ENCODE assay signal across 21 cellular contexts in the genomic region with DNA sequence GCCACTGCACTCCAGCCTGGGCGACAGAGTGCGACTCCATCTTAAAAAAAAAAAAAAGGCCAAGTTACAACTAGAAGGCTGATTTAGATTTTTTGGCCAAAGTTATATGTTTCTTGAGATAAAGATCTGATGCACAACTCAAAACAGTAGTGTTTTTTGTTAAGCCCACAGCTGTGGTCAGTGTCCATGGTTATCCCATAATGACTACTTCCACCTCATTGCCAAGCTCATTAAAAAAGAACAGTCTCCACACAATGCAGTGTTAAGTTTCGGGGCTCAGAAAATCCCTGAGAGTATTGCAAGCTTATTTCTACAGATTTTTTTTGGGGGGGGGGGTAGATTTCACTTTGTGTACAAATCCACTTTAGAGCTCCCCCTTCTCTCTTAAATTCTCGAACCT.
"Had no signal": no experiment of that assay in that cellular context is flagged by ENCODE, and none has a peak within 500 bp of the region (broad histone marks: within the 10 kb centered on the region; RNA-seq: fewer than 3 reads in every experiment).

No MANE protein-coding gene starts in this region.

- H3K27me3 ChIP-seq: pancreas, testis, tibial nerve, upper lobe of right lung had no signal

- H3K9me3 ChIP-seq: heart left ventricle, pancreas, testis, tibial nerve, upper lobe of right lung had no signal

- H3K4me3 ChIP-seq: dorsolateral prefrontal cortex, heart left ventricle, lung, pancreas, testis, tibial nerve, upper lobe of right lung had no signal

- H3K27ac Mint-ChIP-seq: nephron, progenitor cell of endocrine pancreas had no signal

- H3K36me3 ChIP-seq: heart left ventricle, pancreas, tibial nerve, upper lobe of right lung had no signal

- DNase-seq: cortex of kidney; dorsolateral prefrontal cortex; effector CD8-positive, alpha-beta T cell; heart left ventricle; hippocampal formation; left colon; left ventricle myocardium superior; naive B cell; occipital lobe; pancreas; right cardiac atrium; small intestine; stimulated activated CD4-positive, alpha-beta T cell treated with anti-CD3 and anti-CD28 coated beads, Interleukin-12 subunit alpha, Interleukin-12 subunit beta, amount 100 ng/mL, for 4 hours; testis; upper lobe of right lung had no signal

- H3K27ac ChIP-seq: dorsolateral prefrontal cortex, heart left ventricle, pancreas, testis, tibial nerve, upper lobe of right lung had no signal

- H3K4me3 Mint-ChIP-seq: naive B cell; nephron; stimulated activated naive CD8-positive, alpha-beta T cell treated with anti-CD3 and anti-CD28 coated beads, Interleukin-15, Interleukin-2, amounts not matched to agents 100 ng/mL and 50 ng/mL, for 24 hours had no signal

- H3K9me3 Mint-ChIP-seq: nephron had no signal

- FAIRE-seq: frontal cortex, pancreas, small intestine had no signal

- H3K4me1 ChIP-seq: pancreas, testis had no signal

- H3K27me3 Mint-ChIP-seq: naive B cell; stimulated activated naive CD8-positive, alpha-beta T cell treated with anti-CD3 and anti-CD28 coated beads, Interleukin-15, Interleukin-2, amounts not matched to agents 100 ng/mL and 50 ng/mL, for 24 hours had no signal

- ATAC-seq: heart left ventricle, left colon, left ventricle myocardium superior, pancreas, right cardiac atrium, upper lobe of right lung had no signal
